28 cellular contexts compared by ENCODE assay signal in genomic region chr17:77712578-77712977, GRCh38.
"Had no signal": no experiment of that assay in that cellular context is flagged by ENCODE, and none has a peak within 500 bp of the region (broad histone marks: within the 10 kb centered on the region; RNA-seq: fewer than 3 reads in every experiment).

No MANE protein-coding gene starts in this region.

- H3K27me3 ChIP-seq: stomach, testis, thyroid gland, tibial artery, tibial nerve, upper lobe of left lung, upper lobe of right lung, uterus, vagina had no signal

- H3K4me1 Mint-ChIP-seq: stimulated activated effector memory CD8-positive, alpha-beta T cell treated with anti-CD3 and anti-CD28 coated beads, Interleukin-12 subunit alpha, Interleukin-12 subunit beta, amount 100 ng/mL, for 72 hours; stimulated activated memory B cell treated with anti-CD40 and anti-IgM and Interleukin-4, amounts not matched to agents 10 μg/mL and 1 μg/mL and 100 μg/mL, for 72 hours; stimulated activated naive B cell treated with anti-CD40 and anti-IgM and Interleukin-4, amounts not matched to agents 10 μg/mL and 1 μg/mL and 100 μg/mL, for 72 hours; stimulated activated naive CD8-positive, alpha-beta T cell treated with anti-CD3 and anti-CD28 coated beads, Interleukin-15, amount 100 ng/mL, for 72 hours had no signal

- H3K9me3 ChIP-seq: stomach, suprapubic skin, testis, thoracic aorta, thyroid gland, upper lobe of left lung, upper lobe of right lung, uterus, vagina had no signal

- ATAC-seq: stimulated activated effector memory CD8-positive, alpha-beta T cell treated with anti-CD3 and anti-CD28 coated beads, Interleukin-12 subunit alpha, Interleukin-12 subunit beta, amount 100 ng/mL, for 72 hours; stimulated activated memory B cell treated with anti-CD40 and anti-IgM and Interleukin-4, amounts not matched to agents 10 μg/mL and 1 μg/mL and 100 μg/mL, for 72 hours; stimulated activated naive B cell treated with anti-CD40 and anti-IgM and Interleukin-4, amounts not matched to agents 10 μg/mL and 1 μg/mL and 100 μg/mL, for 72 hours; stimulated activated naive CD8-positive, alpha-beta T cell treated with anti-CD3 and anti-CD28 coated beads, Interleukin-15, amount 100 ng/mL, for 72 hours; stimulated activated naive CD8-positive, alpha-beta T cell treated with anti-CD3 and anti-CD28 coated beads, Interleukin-15, Interleukin-2, amounts not matched to agents 100 U/mL and 50 U/mL, for 24 hours; upper lobe of right lung had no signal

- H3K27ac ChIP-seq: stomach, suprapubic skin, testis, thoracic aorta, thyroid gland, tibial artery, tibial nerve, transverse colon, upper lobe of left lung, upper lobe of right lung, uterus, vagina had no signal

- H3K4me1 ChIP-seq: stomach, suprapubic skin, testis, thyroid gland, tibial artery, tibial nerve, transverse colon, upper lobe of right lung, uterus, vagina had no signal

- DNase-seq: stimulated activated CD4-positive, alpha-beta T cell treated with anti-CD3 and anti-CD28 coated beads, Interleukin-2, amount 100 ng/mL, for 48 hours; stimulated activated CD4-positive, alpha-beta T cell treated with anti-CD3 and anti-CD28 coated beads, Interleukin-4, amount 100 ng/mL, for 1 hour; stimulated activated CD4-positive, alpha-beta T cell treated with anti-CD3 and anti-CD28 coated beads, Interleukin-4, amount 100 ng/mL, for 4 hours; stimulated activated CD8-positive, alpha-beta memory T cell treated with anti-CD3 and anti-CD28 coated beads, Interleukin-4, amount 100 ng/mL, for 48 hours; stimulated activated naive B cell treated with anti-CD40 and anti-IgM and Interleukin-4, amounts not matched to agents 10 μg/mL and 1 μg/mL and 100 μg/mL, for 72 hours; stimulated activated naive CD4-positive, alpha-beta T cell; stimulated activated naive CD4-positive, alpha-beta T cell treated with Interleukin-2 at 50 U/mL for 16 hours; stimulated activated naive CD8-positive, alpha-beta T cell treated with anti-CD3 and anti-CD28 coated beads, Interleukin-15, amount 100 ng/mL, for 72 hours; stimulated activated naive CD8-positive, alpha-beta T cell treated with anti-CD3 and anti-CD28 coated beads, Interleukin-15, Interleukin-2, amounts not matched to agents 100 U/mL and 50 U/mL, for 24 hours; stomach; substantia nigra; testis; thyroid gland; tibial artery; transverse colon; trophoblast cell; upper lobe of left lung; upper lobe of right lung; uterus had no signal

- H3K27me3 Mint-ChIP-seq: stimulated activated naive CD8-positive, alpha-beta T cell treated with anti-CD3 and anti-CD28 coated beads, Interleukin-15, amount 100 ng/mL, for 72 hours had no signal

- H3K4me3 Mint-ChIP-seq: stimulated activated effector memory CD8-positive, alpha-beta T cell treated with anti-CD3 and anti-CD28 coated beads, Interleukin-12 subunit alpha, Interleukin-12 subunit beta, amount 100 ng/mL, for 72 hours; stimulated activated memory B cell treated with anti-CD40 and anti-IgM and Interleukin-4, amounts not matched to agents 10 μg/mL and 1 μg/mL and 100 μg/mL, for 72 hours; stimulated activated naive B cell treated with anti-CD40 and anti-IgM and Interleukin-4, amounts not matched to agents 10 μg/mL and 1 μg/mL and 100 μg/mL, for 72 hours; stimulated activated naive CD8-positive, alpha-beta T cell treated with anti-CD3 and anti-CD28 coated beads, Interleukin-15, amount 100 ng/mL, for 72 hours; stimulated activated naive CD8-positive, alpha-beta T cell treated with anti-CD3 and anti-CD28 coated beads, Interleukin-15, Interleukin-2, amounts not matched to agents 100 ng/mL and 50 ng/mL, for 24 hours; type B pancreatic cell had no signal

- H3K4me3 ChIP-seq: stomach, suprapubic skin, testis, thoracic aorta, thyroid gland, tibial artery, tibial nerve, transverse colon, upper lobe of left lung, upper lobe of right lung, uterus, vagina had no signal

- H3K36me3 Mint-ChIP-seq: stimulated activated effector memory CD8-positive, alpha-beta T cell treated with anti-CD3 and anti-CD28 coated beads, Interleukin-12 subunit alpha, Interleukin-12 subunit beta, amount 100 ng/mL, for 72 hours; stimulated activated memory B cell treated with anti-CD40 and anti-IgM and Interleukin-4, amounts not matched to agents 10 μg/mL and 1 μg/mL and 100 μg/mL, for 72 hours; type B pancreatic cell had no signal

- H3K36me3 ChIP-seq: stomach, suprapubic skin, thoracic aorta, thyroid gland, tibial artery, tibial nerve, transverse colon, upper lobe of left lung, upper lobe of right lung, uterus had no signal

- H3K27ac Mint-ChIP-seq: stimulated activated effector memory CD8-positive, alpha-beta T cell treated with anti-CD3 and anti-CD28 coated beads, Interleukin-12 subunit alpha, Interleukin-12 subunit beta, amount 100 ng/mL, for 72 hours; stimulated activated memory B cell treated with anti-CD40 and anti-IgM and Interleukin-4, amounts not matched to agents 10 μg/mL and 1 μg/mL and 100 μg/mL, for 72 hours; stimulated activated naive B cell treated with anti-CD40 and anti-IgM and Interleukin-4, amounts not matched to agents 10 μg/mL and 1 μg/mL and 100 μg/mL, for 72 hours; stimulated activated naive CD8-positive, alpha-beta T cell treated with anti-CD3 and anti-CD28 coated beads, Interleukin-15, amount 100 ng/mL, for 72 hours; stimulated activated naive CD8-positive, alpha-beta T cell treated with anti-CD3 and anti-CD28 coated beads, Interleukin-15, Interleukin-2, amounts not matched to agents 100 ng/mL and 50 ng/mL, for 24 hours; type B pancreatic cell had no signal

- FAIRE-seq: urothelium cell line had no signal
